In genomic region chr11:9002920-9003572, GRCh38 we compare ENCODE assay signal across 8 cellular contexts. TPM values are rescaled to one million over a fixed set of nuclear protein-coding genes. Genes with fewer than 3 reads are reported as not detected.
DNase-seq lines count a peak whose midpoint lies in the region; ATAC-seq, FAIRE-seq and TF ChIP-seq lines count a peak whose summit lies in the region.

No MANE protein-coding gene starts in this region.

- peaks cover 9 to 33% (median 21%) of the 10 kb centered on the region in 6 donors for H3K4me1 ChIP-seq in spleen

- no peak for ATAC-seq in HG02763 (IDR thresholded peaks at IDR 0.05; ENCODE audit: unreplicated experiment)

- intact Hi-C loops in spleen (cut with DNase I; ENCODE audit: low total_unique reads), result no loop called here

- peak overlapping the region; percentile 52 to 57 for H3K4me3 ChIP-seq in foreskin fibroblast (ENCODE audit: low read depth in 1 of 2, low read length in 2 of 2)
- H3K4me3 ChIP-seq in spleen, result peak overlapping the region; percentile 34 to 74 (median 49)

- H3K9me3 ChIP-seq in spleen, result no peaks in the 10 kb centered on the region

- TF ChIP-seq CTCF in VCaP (conservative IDR thresholded peaks at IDR 0.05), result no peak
- TF ChIP-seq CTCF in foreskin fibroblast (IDR thresholded peaks at IDR 0.05; ENCODE audit: low read depth, low read length), result no peak
- no peak for TF ChIP-seq CTCF in spleen (IDR thresholded peaks at IDR 0.05 in 8 of 11, conservative IDR thresholded peaks at IDR 0.05 in 3 of 11)

- no peak for TF ChIP-seq POLR2A in spleen (IDR thresholded peaks at IDR 0.05)

- FAIRE-seq in HTR-8/SVneo (lab: Jason Lieb, UNC), result no peak

- H3K27ac ChIP-seq in VCaP (peak overlapping the region; percentile 40; the same call in 1 of the 2 replicates), spleen (no peak overlapping the region)

- peak; percentile 44 for DNase-seq in NCI-H345 (lab: John Stamatoyannopoulos, UW)
- DNase-seq in NCI-H345 treated with DMSO at 0.1 percent for 48 hours (lab: John Stamatoyannopoulos, UW; ENCODE audit: unreplicated experiment), result no peak
- no peak for DNase-seq in foreskin fibroblast
- DNase-seq in spleen, result no peak
- no peak for DNase-seq in NCI-H446 treated with DMSO at 0.1 percent for 48 hours (lab: John Stamatoyannopoulos, UW)
- no peak for DNase-seq in HTR-8/SVneo (ENCODE audit: insufficient read length, low spot score)

- WGBS in spleen, 5 donors, result 4 to 11% (median 8%) methylated on average over 8 of the region's 8 CpGs

- peaks cover 0 to 73% (median 48%) of the 10 kb centered on the region in 7 donors for H3K27me3 ChIP-seq in spleen (replicated peaks in 1 of 7)

- no peaks in the 10 kb centered on the region for H3K36me3 ChIP-seq in spleen

RNA-seq across cellular contexts. Expression of gene NRIP3, which starts 0.8 kb away (rescaled TPM):
- total RNA-seq in spleen, result 1 to 10 TPM in 2 of 7 donors, under 1 TPM in 5; 0.39 to 1.8 (median 0.77) TPM
- polyA plus RNA-seq in spleen, result under 1 TPM; 0.02 to 0.22 (median 0.08) TPM

RNA-seq across cellular contexts. Expression of gene TMEM9B, which starts 38.8 kb away (rescaled TPM):
- 10 to 100 TPM; 31.5 to 56.5 (median 46.0) TPM for total RNA-seq in spleen
- polyA plus RNA-seq in spleen, result 10 to 100 TPM; 30.2 to 39.5 (median 34.2) TPM
